31 cellular contexts compared by ENCODE assay signal in genomic region chr3:46561951-46562350, GRCh38. TPM values are rescaled to one million over a fixed set of nuclear protein-coding genes. Genes with fewer than 3 reads are reported as not detected.
DNase-seq lines count a peak whose midpoint lies in the region; ATAC-seq and TF ChIP-seq lines count a peak whose summit lies in the region.
"Had no signal": no experiment of that assay in that cellular context is flagged by ENCODE, and none has a peak within 500 bp of the region (broad histone marks: within the 10 kb centered on the region; RNA-seq: fewer than 3 reads in every experiment).

No MANE protein-coding gene starts in this region.

- H2AK5ac ChIP-seq in neuronal stem cell (ENCODE audit: low read depth, low read length) = no peak overlapping the region

- H3K36me3 ChIP-seq in heart right ventricle (no peaks in the 10 kb centered on the region), neuronal stem cell (replicated peaks in 1 of 2; ENCODE audit: control insufficient read depth in 2 of 2, insufficient read depth in 2 of 2, low read length in 2 of 2) (no peaks in the 10 kb centered on the region)
- H3K36me3 ChIP-seq: BLaER1, prostate gland, SJCRH30 had no signal

- no peaks in the 10 kb centered on the region for H3K9me3 Mint-ChIP-seq in stimulated activated effector memory CD8-positive, alpha-beta T cell treated with anti-CD3 and anti-CD28 coated beads, Interleukin-12 subunit alpha, Interleukin-12 subunit beta, amount 100 ng/mL, for 72 hours
- H3K9me3 Mint-ChIP-seq: stimulated activated naive B cell treated with anti-CD40 and anti-IgM and Interleukin-4, amounts not matched to agents 10 μg/mL and 1 μg/mL and 100 μg/mL, for 72 hours had no signal

- peaks cover 23% of the 10 kb centered on the region for H3K4me1 Mint-ChIP-seq in T-helper 17 cell
- H3K4me1 Mint-ChIP-seq in stimulated activated effector memory CD8-positive, alpha-beta T cell treated with anti-CD3 and anti-CD28 coated beads, Interleukin-12 subunit alpha, Interleukin-12 subunit beta, amount 100 ng/mL, for 72 hours = peaks cover 21% of the 10 kb centered on the region

- no peak overlapping the region for H2BK15ac ChIP-seq in neuronal stem cell (ENCODE audit: low read length)

- H3K9me3 ChIP-seq in heart right ventricle = peaks cover 0 to 6% (median 0%) of the 10 kb centered on the region in 11 donors
- no peaks in the 10 kb centered on the region for H3K9me3 ChIP-seq in T-helper 17 cell (ENCODE audit: control insufficient read depth, low read length, poor library complexity, severe bottlenecking)
- peaks cover 0 to 2% of the 10 kb centered on the region in 2 donors for H3K9me3 ChIP-seq in neuronal stem cell (replicated peaks in 1 of 2; ENCODE audit: control insufficient read depth in 2 of 2, insufficient read depth in 1 of 2, low read depth in 1 of 2, low read length in 2 of 2)
- H3K9me3 ChIP-seq: prostate gland, SJCRH30, testis had no signal

- 90 to 94% methylated on average over 1 of the region's 1 CpG for WGBS in heart right ventricle, 2 donors
- WGBS in neuronal stem cell (ENCODE audit: extremely low coverage in 2 of 2, insufficient read length in 2 of 2, insufficient replicate concordance in 1 of 2), 2 donors = no CpG with 5 or more reads among the region's 1 CpG

- H3K4ac ChIP-seq in neuronal stem cell (ENCODE audit: low read length) = no peak overlapping the region

- H2AFZ ChIP-seq in neuronal stem cell (ENCODE audit: low read length) = no peak overlapping the region

- no peak overlapping the region for H2BK12ac ChIP-seq in neuronal stem cell (ENCODE audit: low read length)

- peak overlapping the region; percentile 61 for H3K27ac Mint-ChIP-seq in T-helper 17 cell
- H3K27ac Mint-ChIP-seq in stimulated activated effector memory CD8-positive, alpha-beta T cell treated with anti-CD3 and anti-CD28 coated beads, Interleukin-12 subunit alpha, Interleukin-12 subunit beta, amount 100 ng/mL, for 72 hours = no peak overlapping the region
- H3K27ac Mint-ChIP-seq: stimulated activated naive B cell treated with anti-CD40 and anti-IgM and Interleukin-4, amounts not matched to agents 10 μg/mL and 1 μg/mL and 100 μg/mL, for 72 hours had no signal

- H2BK120ac ChIP-seq in neuronal stem cell (ENCODE audit: low read depth, low read length) = no peak overlapping the region

- DNase-seq in heart right ventricle (no peak), cardiac septum (ENCODE audit: low spot score) (no peak), LHCN-M2 (ENCODE audit: low read depth) (peak; percentile 45), T-helper 17 cell (no peak), NCI-H69 (lab: John Stamatoyannopoulos, UW) (no peak), neuronal stem cell (ENCODE audit: low spot score) (no peak)
- no peak for DNase-seq in stimulated activated effector memory CD8-positive, alpha-beta T cell treated with anti-CD3 and anti-CD28 coated beads, Interleukin-12 subunit alpha, Interleukin-12 subunit beta, amount 100 ng/mL, for 72 hours (ENCODE audit: low spot score in 2 of 2)
- DNase-seq: activated CD4-positive, alpha-beta T cell treated with anti-CD3 and anti-CD28 coated beads, Interleukin-2, amount 50 U/mL, for 4 hours; activated CD8-positive, alpha-beta memory T cell treated with anti-CD3 and anti-CD28 coated beads, Interleukin-2, amount 50 U/mL, for 4 hours; activated gamma-delta T cell; central memory CD4-positive, alpha-beta T cell; cortex of kidney; DMS 273 treated with DMSO at 0.1 percent for 48 hours; effector memory CD4-positive, alpha-beta T cell; EL; H9; midbrain; naive B cell; NCI-H1436 treated with DMSO at 0.1 percent for 48 hours; NCI-H345; SJCRH30; stimulated activated naive B cell treated with anti-CD40 and anti-IgM and Interleukin-4, amounts not matched to agents 10 μg/mL and 1 μg/mL and 100 μg/mL, for 72 hours; testis had no signal

- peaks cover 21% of the 10 kb centered on the region for H3K27me3 Mint-ChIP-seq in T-helper 17 cell

- no peak overlapping the region for H3K4me3 ChIP-seq in heart right ventricle
- no peak overlapping the region for H3K4me3 ChIP-seq in neuronal stem cell (ENCODE audit: low read length in 2 of 2)
- H3K4me3 ChIP-seq: BLaER1, GM12878, prostate gland, SJCRH30, testis had no signal

- no peak overlapping the region for H2BK5ac ChIP-seq in neuronal stem cell (ENCODE audit: low read length)

- no peak for TF ChIP-seq CTCF in heart right ventricle (IDR thresholded peaks at IDR 0.05)

- H4K8ac ChIP-seq in neuronal stem cell (ENCODE audit: low read depth, low read length) = no peak overlapping the region

- no peak overlapping the region for H3K9ac ChIP-seq in neuronal stem cell (ENCODE audit: low read depth, low read length, poor library complexity)
- H3K9ac ChIP-seq: BLaER1 had no signal

- H3K79me1 ChIP-seq in neuronal stem cell (ENCODE audit: low read depth, low read length) = no peaks in the 10 kb centered on the region

- no peak overlapping the region for H3K4me3 Mint-ChIP-seq in T-helper 17 cell
- H3K4me3 Mint-ChIP-seq in stimulated activated effector memory CD8-positive, alpha-beta T cell treated with anti-CD3 and anti-CD28 coated beads, Interleukin-12 subunit alpha, Interleukin-12 subunit beta, amount 100 ng/mL, for 72 hours = no peak overlapping the region
- H3K4me3 Mint-ChIP-seq: naive B cell; stimulated activated naive B cell treated with anti-CD40 and anti-IgM and Interleukin-4, amounts not matched to agents 10 μg/mL and 1 μg/mL and 100 μg/mL, for 72 hours had no signal

- no peaks in the 10 kb centered on the region for H3K36me3 Mint-ChIP-seq in T-helper 17 cell (ENCODE audit: low read depth)
- no peaks in the 10 kb centered on the region for H3K36me3 Mint-ChIP-seq in stimulated activated effector memory CD8-positive, alpha-beta T cell treated with anti-CD3 and anti-CD28 coated beads, Interleukin-12 subunit alpha, Interleukin-12 subunit beta, amount 100 ng/mL, for 72 hours
- H3K36me3 Mint-ChIP-seq: naive B cell had no signal

- H3K27ac ChIP-seq in heart right ventricle (peak overlapping the region in 9 of 10 donors; percentile 59 to 98 (median 86)), neuronal stem cell (replicated peaks; ENCODE audit: low read length) (no peak overlapping the region)
- H3K27ac ChIP-seq: BLaER1, HL-60, prostate gland, SJCRH30, testis had no signal

- H3K18ac ChIP-seq in neuronal stem cell (ENCODE audit: low read length) = no peak overlapping the region

- H3K4me1 ChIP-seq in heart right ventricle = peaks cover 3 to 80% (median 37%) of the 10 kb centered on the region in 9 donors
- peaks cover 0 to 4% of the 10 kb centered on the region in 2 donors for H3K4me1 ChIP-seq in neuronal stem cell (ENCODE audit: control insufficient read depth in 2 of 2, insufficient read depth in 1 of 2, low read depth in 1 of 2, low read length in 2 of 2)
- H3K4me1 ChIP-seq: prostate gland, SJCRH30, testis had no signal

- no peak overlapping the region for H4K91ac ChIP-seq in neuronal stem cell (ENCODE audit: low read depth, low read length, poor library complexity)

- no peak for ATAC-seq in heart right ventricle
- ATAC-seq in T-helper 17 cell = no peak
- ATAC-seq in stimulated activated effector memory CD8-positive, alpha-beta T cell treated with anti-CD3 and anti-CD28 coated beads, Interleukin-12 subunit alpha, Interleukin-12 subunit beta, amount 100 ng/mL, for 72 hours = peak; percentile 68
- ATAC-seq in GM19463 (IDR thresholded peaks at IDR 0.05; ENCODE audit: unreplicated experiment) = no peak
- ATAC-seq: GM12878, Panc1 had no signal

- H3K14ac ChIP-seq in neuronal stem cell (ENCODE audit: low read length) = no peak overlapping the region

- no peak overlapping the region for H3K23ac ChIP-seq in neuronal stem cell (ENCODE audit: low read depth, low read length, poor library complexity)

- H3K4me2 ChIP-seq in neuronal stem cell (ENCODE audit: insufficient read depth, low read length, poor library complexity, severe bottlenecking) = no peak overlapping the region
- H3K4me2 ChIP-seq: BLaER1 had no signal

- peaks cover 0 to 27% (median 0%) of the 10 kb centered on the region in 7 donors for H3K27me3 ChIP-seq in heart right ventricle
- peaks cover 2 to 35% (median 3%) of the 10 kb centered on the region in 3 experiments for H3K27me3 ChIP-seq in neuronal stem cell (ENCODE audit: control insufficient read depth in 3 of 3, insufficient read depth in 3 of 3, low read depth in 1 of 3, low read length in 3 of 3)
- H3K27me3 ChIP-seq: BLaER1, SJCRH30, testis had no signal

- intact Hi-C loops in heart right ventricle (cut with DNase I) = loop anchor here in 4 of 10 donors (5.0 to 10.0 kb wide), 5 partner anchors 65 to 133 kb away; partner anchors contain the start of gene ALS2CL (in 1 of the 4)
- intact Hi-C loops in cardiac septum (cut with DNase I) = no loop called here

RNA-seq across cellular contexts. Expression of gene LRRC2, which starts 4.2 kb away (rescaled TPM):
- total RNA-seq in heart right ventricle (100 to 1,000 TPM; 103 to 163 (median 128) TPM), cardiac septum (70.6 TPM), LHCN-M2 (2014; rRNA removed) (0.32 and 0.86 TPM in 2 replicates), T-helper 17 cell (under 1 TPM; 0.42 to 0.52 TPM)
- polyA plus RNA-seq in heart right ventricle = 10 to 100 TPM; 10.7 to 49.8 TPM
- polyA plus RNA-seq in LHCN-M2 (2012) = 0.79 TPM
- 0.11 TPM for polyA plus RNA-seq in neuronal stem cell (2013, experiment 1 of 2)
- polyA plus RNA-seq in neuronal stem cell (2013, experiment 2 of 2) = 0.14 TPM
- total RNA-seq: epithelial cell of proximal tubule, GM12878, SJCRH30 had no signal
- polyA plus RNA-seq: GM12878 had no signal

RNA-seq across cellular contexts. Expression of gene FAM240A, which starts 50.4 kb away (rescaled TPM):
- total RNA-seq in heart right ventricle (under 1 TPM in 1 of 10 donors, not detected in 9; 0.19 TPM), cardiac septum (not detected), LHCN-M2 (2014; rRNA removed) (not detected in 2 replicates), T-helper 17 cell (not detected)
- not detected for polyA plus RNA-seq in heart right ventricle
- polyA plus RNA-seq in LHCN-M2 (2012) = not detected
- not detected for polyA plus RNA-seq in neuronal stem cell (2013, experiment 1 of 2)
- not detected for polyA plus RNA-seq in neuronal stem cell (2013, experiment 2 of 2)
- total RNA-seq: epithelial cell of proximal tubule, GM12878, SJCRH30, testis, urinary bladder had no signal
- polyA plus RNA-seq: GM12878, urinary bladder had no signal

Comparison
In these comparisons a context has a peak if more than half of its experiments do, and no peak if none do; other contexts are left out.
1. RNA of gene LRRC2, which starts 4.2 kb away (total RNA-seq): 103 to 163 TPM in heart right ventricle and 70.6 TPM in cardiac septum (single experiment); 0.32 to 0.86 TPM in LHCN-M2 and 0.42 to 0.52 TPM in T-helper 17 cell; every median in the first group is over 10 times any median in the second.